ENCODE assay signal across 24 cellular contexts in genomic region chr11:109329716-109330115, GRCh38.
"Had no signal": no experiment of that assay in that cellular context is flagged by ENCODE, and none has a peak within 500 bp of the region (broad histone marks: within the 10 kb centered on the region; RNA-seq: fewer than 3 reads in every experiment).

No MANE protein-coding gene starts in this region.

- H3K79me2 ChIP-seq: parathyroid adenoma had no signal

- H3K27ac ChIP-seq: neural progenitor cell, ovary, parathyroid adenoma, psoas muscle, right lobe of liver, sigmoid colon, stomach, thoracic aorta, thyroid gland, tibial nerve, upper lobe of left lung, vagina had no signal

- FAIRE-seq: small intestine, urothelium cell line had no signal

- ATAC-seq: psoas muscle; right cardiac atrium; right lobe of liver; stimulated activated effector memory CD8-positive, alpha-beta T cell treated with anti-CD3 and anti-CD28 coated beads, Interleukin-12 subunit alpha, Interleukin-12 subunit beta, amount 100 ng/mL, for 72 hours; stimulated activated naive B cell treated with anti-CD40 and anti-IgM and Interleukin-4, amounts not matched to agents 10 μg/mL and 1 μg/mL and 100 μg/mL, for 72 hours had no signal

- H3K27me3 ChIP-seq: neural progenitor cell, ovary, right lobe of liver, sigmoid colon, stomach, thyroid gland, tibial nerve, upper lobe of left lung, vagina had no signal

- H3K9ac ChIP-seq: neural progenitor cell, parathyroid adenoma had no signal

- H3K36me3 ChIP-seq: neural progenitor cell, ovary, right lobe of liver, sigmoid colon, stomach, thoracic aorta, thyroid gland, tibial nerve, upper lobe of left lung, vagina had no signal

- DNase-seq: occipital lobe; ovary; psoas muscle; right lobe of liver; sigmoid colon; small intestine; stimulated activated CD4-positive, alpha-beta T cell treated with anti-CD3 and anti-CD28 coated beads, Interleukin-15, amount 100 ng/mL, for 24 hours; stimulated activated CD4-positive, alpha-beta T cell treated with anti-CD3 and anti-CD28 coated beads, Interleukin-2, amount 100 ng/mL, for 24 hours; stimulated activated CD4-positive, alpha-beta T cell treated with anti-CD3 and anti-CD28 coated beads, Interleukin-2, amount 100 ng/mL, for 48 hours; stimulated activated CD4-positive, alpha-beta T cell treated with anti-CD3 and anti-CD28 coated beads, Interleukin-4, amount 100 ng/mL, for 24 hours; stimulated activated naive B cell treated with anti-CD40 and anti-IgM and Interleukin-4, amounts not matched to agents 10 μg/mL and 1 μg/mL and 100 μg/mL, for 72 hours; stimulated activated naive CD4-positive, alpha-beta T cell treated with Interleukin-2 at 50 U/mL for 16 hours; stomach; thyroid gland; trophoblast cell; upper lobe of left lung had no signal

- H3K9me3 ChIP-seq: ovary, psoas muscle, right lobe of liver, sigmoid colon, thoracic aorta, thyroid gland, upper lobe of left lung, vagina had no signal

- H3K4me2 ChIP-seq: neural progenitor cell had no signal

- H3K4me3 ChIP-seq: neural progenitor cell, ovary, psoas muscle, right lobe of liver, sigmoid colon, stomach, thoracic aorta, thyroid gland, tibial nerve, upper lobe of left lung, vagina had no signal

- H2AFZ ChIP-seq: neural progenitor cell, parathyroid adenoma had no signal

- H3K4me1 ChIP-seq: neural progenitor cell, parathyroid adenoma, right lobe of liver, sigmoid colon, stomach, thyroid gland, tibial nerve, upper lobe of left lung, vagina had no signal
